ENCODE assay signal across 8 cellular contexts in genomic region chr5:134464988-134465855, GRCh38. TPM values are rescaled to one million over a fixed set of nuclear protein-coding genes. Genes with fewer than 3 reads are reported as not detected.
DNase-seq lines count a peak whose midpoint lies in the region; ATAC-seq and TF ChIP-seq lines count a peak whose summit lies in the region.

No MANE protein-coding gene starts in this region.

- TF ChIP-seq POLR2A in GM18505 (IDR thresholded peaks at IDR 0.05; ENCODE audit: borderline replicate concordance, extremely low read depth, insufficient read depth, insufficient read length), result no peak

- H3K4me1 ChIP-seq in foreskin keratinocyte, result peaks cover 6% of the 10 kb centered on the region

- peak overlapping the region; percentile 79 for H3K4me3 Mint-ChIP-seq in activated naive CD8-positive, alpha-beta T cell treated with anti-CD3 and anti-CD28 coated beads for 36 hours
- H3K4me3 Mint-ChIP-seq in memory B cell, result peak overlapping the region; percentile 81

- H3K27me3 Mint-ChIP-seq in activated naive CD8-positive, alpha-beta T cell treated with anti-CD3 and anti-CD28 coated beads for 36 hours, result no peaks in the 10 kb centered on the region
- no peaks in the 10 kb centered on the region for H3K27me3 Mint-ChIP-seq in memory B cell

- no peaks in the 10 kb centered on the region for H3K36me3 Mint-ChIP-seq in activated naive CD8-positive, alpha-beta T cell treated with anti-CD3 and anti-CD28 coated beads for 36 hours
- H3K36me3 Mint-ChIP-seq in memory B cell, result no peaks in the 10 kb centered on the region

- peak; percentile 26 for ATAC-seq in GM19023 (IDR thresholded peaks at IDR 0.05; ENCODE audit: unreplicated experiment)
- peak; percentile 20 for ATAC-seq in HG02973 (IDR thresholded peaks at IDR 0.05; ENCODE audit: unreplicated experiment)
- ATAC-seq in memory B cell (ENCODE audit: low read depth), result no peak
- ATAC-seq in foreskin keratinocyte, result no peak
- ATAC-seq in GM18505 (IDR thresholded peaks at IDR 0.05; ENCODE audit: unreplicated experiment), result no peak

- no peak for DNase-seq in activated naive CD8-positive, alpha-beta T cell treated with anti-CD3 and anti-CD28 coated beads for 36 hours
- DNase-seq in memory B cell (ENCODE audit: low spot score in 2 of 2) (no peak), foreskin keratinocyte (no peak), germinal center (ENCODE audit: low spot score) (no peak)
- no peak for DNase-seq in effector CD4-positive, alpha-beta T cell

- H3K27me3 ChIP-seq in foreskin keratinocyte, result no peaks in the 10 kb centered on the region

- H3K4me1 Mint-ChIP-seq in activated naive CD8-positive, alpha-beta T cell treated with anti-CD3 and anti-CD28 coated beads for 36 hours, result peaks cover 17% of the 10 kb centered on the region
- peaks cover 19% of the 10 kb centered on the region for H3K4me1 Mint-ChIP-seq in memory B cell

- no peak for TF ChIP-seq CTCF in foreskin keratinocyte (conservative IDR thresholded peaks at IDR 0.05)

- no peaks in the 10 kb centered on the region for H3K9me3 Mint-ChIP-seq in activated naive CD8-positive, alpha-beta T cell treated with anti-CD3 and anti-CD28 coated beads for 36 hours
- no peaks in the 10 kb centered on the region for H3K9me3 Mint-ChIP-seq in memory B cell

- no peak overlapping the region for H3K27ac ChIP-seq in foreskin keratinocyte

- H3K27ac Mint-ChIP-seq in activated naive CD8-positive, alpha-beta T cell treated with anti-CD3 and anti-CD28 coated beads for 36 hours, result no peak overlapping the region
- H3K27ac Mint-ChIP-seq in memory B cell, result peak overlapping the region; percentile 62

RNA-seq across cellular contexts. Expression of gene CDKN2AIPNL, which starts 53.5 kb away (rescaled TPM):
- 10 to 100 TPM; 42.6 to 44.5 TPM for total RNA-seq in activated naive CD8-positive, alpha-beta T cell treated with anti-CD3 and anti-CD28 coated beads for 36 hours
- total RNA-seq in foreskin keratinocyte, result 28.4 and 37.8 TPM in 2 replicates
- polyA plus RNA-seq in foreskin keratinocyte, result 33.6 and 40.7 TPM in 2 replicates

Comparison
In these comparisons a context has a peak if more than half of its experiments do, and no peak if none do; other contexts are left out.
1. ATAC-seq: peak in GM19023 (single experiment) and HG02973 (single experiment); none in memory B cell (single experiment), foreskin keratinocyte (single experiment) and GM18505 (single experiment).